8 cellular contexts compared by ENCODE assay signal in genomic region chr6:117602899-117603588, GRCh38. TPM values are rescaled to one million over a fixed set of nuclear protein-coding genes. Genes with fewer than 3 reads are reported as not detected.
DNase-seq lines count a peak whose midpoint lies in the region; ATAC-seq and TF ChIP-seq lines count a peak whose summit lies in the region.

No MANE protein-coding gene starts in this region.

- H3K79me2 ChIP-seq in mesendoderm (ENCODE audit: control insufficient read depth, insufficient read depth, low read length), result peaks cover 16% of the 10 kb centered on the region

- peaks cover 19% of the 10 kb centered on the region for H3K27me3 Mint-ChIP-seq in brain

- H2BK15ac ChIP-seq in mesendoderm (replicated peaks; ENCODE audit: low read depth), result no peak overlapping the region

- H3K4me1 Mint-ChIP-seq in brain, result peaks cover 39% of the 10 kb centered on the region

- H3K4me1 ChIP-seq in right atrium auricular region (peaks cover 0 to 29% of the 10 kb centered on the region in 2 donors), mesendoderm (ENCODE audit: control insufficient read depth, low read depth, low read length) (no peaks in the 10 kb centered on the region), aorta (ENCODE audit: control insufficient read depth in 1 of 2, insufficient read depth in 2 of 2, low read length in 2 of 2) (peaks cover 2 to 3% of the 10 kb centered on the region in 2 donors)

- no peak overlapping the region for H2BK120ac ChIP-seq in mesendoderm (ENCODE audit: low read depth, low read length)

- TF ChIP-seq CTCF in right atrium auricular region (IDR thresholded peaks at IDR 0.05), result no peak
- no peak for TF ChIP-seq CTCF in brain (conservative IDR thresholded peaks at IDR 0.05)

- H3K23ac ChIP-seq in mesendoderm (ENCODE audit: low read length), result no peak overlapping the region

- H4K5ac ChIP-seq in mesendoderm (ENCODE audit: low read length), result no peak overlapping the region

- H3K56ac ChIP-seq in mesendoderm (ENCODE audit: low read length), result peak overlapping the region; percentile 97

- no peak overlapping the region for H2BK5ac ChIP-seq in mesendoderm (ENCODE audit: low read length)

- H3K27ac ChIP-seq in right atrium auricular region (peak overlapping the region; percentile 90 to 93), mesendoderm (ENCODE audit: low read depth, low read length) (no peak overlapping the region), aorta (ENCODE audit: low read depth in 1 of 2, low read length in 2 of 2) (peak overlapping the region; percentile 3 to 41)

- peak overlapping the region; percentile 76 for H3K4me2 ChIP-seq in mesendoderm (ENCODE audit: low read length)

- ATAC-seq in left cardiac atrium, result no peak
- no peak for ATAC-seq in aorta (ENCODE audit: low FRiP score)

- no peak overlapping the region for H3K18ac ChIP-seq in mesendoderm (ENCODE audit: low read length)

- peak overlapping the region; percentile 85 for H3K9ac ChIP-seq in mesendoderm (ENCODE audit: low read length)

- peak overlapping the region; percentile 72 for H3K4ac ChIP-seq in mesendoderm (ENCODE audit: low read depth, low read length)

- H3K36me3 ChIP-seq in right atrium auricular region (no peaks in the 10 kb centered on the region), mesendoderm (ENCODE audit: control insufficient read depth, insufficient read depth, low read length) (no peaks in the 10 kb centered on the region), aorta (ENCODE audit: control insufficient read depth in 1 of 2, insufficient read depth in 2 of 2, low read length in 1 of 2) (peaks cover 0 to 2% of the 10 kb centered on the region in 2 donors)

- H3K27ac Mint-ChIP-seq in brain, result peak overlapping the region; percentile 99 to 100 (median 100)

- peak overlapping the region; percentile 95 to 100 (median 99) for H3K4me3 Mint-ChIP-seq in brain

- peaks cover 5 to 24% (median 18%) of the 10 kb centered on the region in 5 experiments for H3K9me3 Mint-ChIP-seq in brain

- H3K36me3 Mint-ChIP-seq in brain, result peaks cover 25% of the 10 kb centered on the region

- H2AK5ac ChIP-seq in mesendoderm (ENCODE audit: low read length), result no peak overlapping the region

- H3K27me3 ChIP-seq in right atrium auricular region (no peaks in the 10 kb centered on the region), mesendoderm (ENCODE audit: insufficient read depth, low read length, poor library complexity) (no peaks in the 10 kb centered on the region), aorta (ENCODE audit: control insufficient read depth in 1 of 2, insufficient read depth in 2 of 2, low read length in 1 of 2) (no peaks in the 10 kb centered on the region)

- H4K8ac ChIP-seq in mesendoderm (ENCODE audit: low read depth, low read length), result no peak overlapping the region

- intact Hi-C loops in left cardiac atrium (cut with DNase I) (loop anchor here in 1 of 2 donors (10.0 kb wide), 1 partner anchor 258 kb away; no protein-coding TSS in a partner anchor), aorta (cut with DNase I) (loop anchor here in 1 of 2 donors (2.0 to 5.0 kb wide), 3 partner anchors 74 to 254 kb away; partner anchors contain the start of gene NUS1)

- H3K4me3 ChIP-seq in right atrium auricular region (peak overlapping the region; percentile 81 to 82), mesendoderm (ENCODE audit: low read length) (peak overlapping the region; percentile 73), aorta (ENCODE audit: low read length in 2 of 2) (peak overlapping the region; percentile 23 to 58)

- peaks cover 7% of the 10 kb centered on the region for H3K79me1 ChIP-seq in mesendoderm (ENCODE audit: low read length)

- DNase-seq in right atrium auricular region (ENCODE audit: low spot score) (no peak), left cardiac atrium (no peak), mesendoderm (no peak), aorta (no peak), RPMI8226 (no peak), NCI-H1417 treated with DMSO at 0.1 percent for 48 hours (lab: John Stamatoyannopoulos, UW) (no peak), medulla oblongata (ENCODE audit: extremely low spot score) (no peak)

- H3K9me3 ChIP-seq in right atrium auricular region, result no peaks in the 10 kb centered on the region
- H3K9me3 ChIP-seq in aorta (ENCODE audit: control insufficient read depth, low read length), result no peaks in the 10 kb centered on the region

- WGBS in mesendoderm (ENCODE audit: extremely low coverage, insufficient coverage, low lambda C conversion rate), result no CpG with 5 or more reads among the region's 12 CpGs
- WGBS in aorta, 2 donors, result 50 to 53% methylated on average over 12 of the region's 12 CpGs

RNA-seq across cellular contexts. Expression of gene GOPC, which starts 0.7 kb away (rescaled TPM):
- total RNA-seq in right atrium auricular region (10 to 100 TPM; 20.8 to 24.7 TPM), left cardiac atrium (10 to 100 TPM; 18.3 to 20.6 TPM), aorta (10 to 100 TPM; 21.2 to 28.4 TPM)
- polyA plus RNA-seq in brain (ENCODE audit: insufficient read depth, low read depth, low replicate concordance) (11.0 TPM), aorta (10 to 100 TPM; 10.5 to 18.2 TPM)
- polyA plus RNA-seq in mesendoderm (2013, experiment 1 of 2), result 12.1 TPM
- 12.3 TPM for polyA plus RNA-seq in mesendoderm (2013, experiment 2 of 2)
